In genomic region chr5:178527458-178528307, GRCh38 we compare ENCODE assay signal across 1 cellular context.
TF ChIP-seq lines count a peak whose summit lies in the region.

No MANE protein-coding gene starts in this region.

TF ChIP-seq in H1, 55 proteins besides CTCF, POLR2A, EP300 and RAD21 (continued from another document):
- TF ChIP-seq CHD2 (IDR thresholded peaks at IDR 0.05; ENCODE audit: low read length) = no peak
- no peak for TF ChIP-seq RXRA (IDR thresholded peaks at IDR 0.05; ENCODE audit: insufficient read depth, low read depth, low read length)
- TF ChIP-seq EGR1 (IDR thresholded peaks at IDR 0.05; ENCODE audit: borderline replicate concordance, low read depth, low read length) = no peak
- no peak for TF ChIP-seq BCL11A (IDR thresholded peaks at IDR 0.05; ENCODE audit: low read depth in 2 of 2, low read length in 2 of 2)
- no peak for TF ChIP-seq SUZ12 (IDR thresholded peaks at IDR 0.05; ENCODE audit: low read length)
- TF ChIP-seq RBBP5 (IDR thresholded peaks at IDR 0.05; ENCODE audit: borderline replicate concordance, low read depth, low read length) = no peak
- no peak for TF ChIP-seq POLR2AphosphoS5 (IDR thresholded peaks at IDR 0.05; ENCODE audit: low read depth, low read length)
- TF ChIP-seq TCF12 (IDR thresholded peaks at IDR 0.05; ENCODE audit: low read depth, low read length) = no peak
- no peak for TF ChIP-seq ZNF274 (IDR thresholded peaks at IDR 0.05; ENCODE audit: borderline replicate concordance, extremely low read depth, low read length)
